28 cellular contexts compared by ENCODE assay signal in genomic region chr3:135161425-135161824, GRCh38.
"Had no signal": no experiment of that assay in that cellular context is flagged by ENCODE, and none has a peak within 500 bp of the region (broad histone marks: within the 10 kb centered on the region; RNA-seq: fewer than 3 reads in every experiment).

No MANE protein-coding gene starts in this region.

- H3K36me3 ChIP-seq: breast epithelium, SJSA1 had no signal

- H3K9me3 ChIP-seq: breast epithelium, SJSA1 had no signal

- H3K27ac ChIP-seq: breast epithelium, RWPE1, SJSA1 had no signal

- H3K4me1 Mint-ChIP-seq: activated B cell treated with CpG ODN at 0.5 μM for 24 hours; activated CD4-positive, alpha-beta T cell treated with anti-CD3 and anti-CD28 coated beads, Interleukin-2, amount 10 ng/mL, durations not matched to agents 24 days and 14 days; activated CD8-positive, alpha-beta memory T cell treated with anti-CD3 and anti-CD28 coated beads, Interleukin-2, amount 10 ng/mL, durations not matched to agents 7 days and 5 days; activated naive CD4-positive, alpha-beta T cell treated with anti-CD3 and anti-CD28 coated beads, Interleukin-2, amount 50 U/mL, for 24 hours had no signal

- H3K4me3 Mint-ChIP-seq: activated B cell treated with CpG ODN at 0.5 μM for 24 hours; activated CD4-positive, alpha-beta T cell treated with anti-CD3 and anti-CD28 coated beads, Interleukin-2, amount 10 ng/mL, durations not matched to agents 24 days and 14 days; activated CD8-positive, alpha-beta memory T cell treated with anti-CD3 and anti-CD28 coated beads, Interleukin-2, amount 10 ng/mL, durations not matched to agents 7 days and 5 days; activated naive CD4-positive, alpha-beta T cell treated with anti-CD3 and anti-CD28 coated beads, Interleukin-2, amount 50 U/mL, for 24 hours; activated T-cell treated with anti-CD3 and anti-CD28 coated beads, Interleukin-2, amount 50 U/mL, for 24 hours; activated T-helper 1 cell treated with anti-CD3 and anti-CD28 coated beads, Interleukin-12 subunit alpha, Interleukin-12 subunit beta, Interleukin-2, Interleukin-4 antibody, amounts not matched to agents 30 ng/mL and 10 ng/mL and 1 ng/mL, durations not matched to agents 14 hours and 24 hours and 36 hours; T-helper 1 cell treated with Interleukin-12 subunit alpha and Interleukin-12 subunit beta and Interleukin-4 antibody, amounts not matched to agents 30 μg/mL and 1 μg/mL, for 36 hours had no signal

- H3K27me3 ChIP-seq: breast epithelium had no signal

- DNase-seq: activated B cell treated with CpG ODN at 0.5 μM for 24 hours; activated CD4-positive, alpha-beta T cell treated with anti-CD3 and anti-CD28 coated beads for 1 hour; activated CD4-positive, alpha-beta T cell treated with anti-CD3 and anti-CD28 coated beads, Interleukin-2, amount 10 ng/mL, durations not matched to agents 24 days and 14 days; activated CD4-positive, alpha-beta T cell treated with anti-CD3 and anti-CD28 coated beads, Interleukin-2, amount 50 U/mL, for 48 hours; activated CD8-positive, alpha-beta memory T cell treated with anti-CD3 and anti-CD28 coated beads, Interleukin-2, amount 10 ng/mL, durations not matched to agents 7 days and 5 days; activated effector memory CD4-positive, alpha-beta T cell treated with Interleukin-2 at 50 U/mL for 16 hours; activated naive CD4-positive, alpha-beta T cell; activated T-cell treated with anti-CD3 and anti-CD28 coated beads, Interleukin-2, amount 50 U/mL, for 24 hours; aorta; caudate nucleus; Kasumi-1; NCI-H1105 treated with DMSO at 0.1 percent for 48 hours; NCI-H1436 treated with DMSO at 0.1 percent for 48 hours; NCI-H187; NCI-H2081; NCI-H226; NCI-H526 treated with DMSO at 0.1 percent for 48 hours; NCI-H82; OCI-M1; SHP77 had no signal

- H3K4me1 ChIP-seq: breast epithelium, SJSA1 had no signal

- H3K4me3 ChIP-seq: breast epithelium, SJSA1 had no signal

- H3K36me3 Mint-ChIP-seq: activated CD8-positive, alpha-beta memory T cell treated with anti-CD3 and anti-CD28 coated beads, Interleukin-2, amount 10 ng/mL, durations not matched to agents 7 days and 5 days; activated naive CD4-positive, alpha-beta T cell treated with anti-CD3 and anti-CD28 coated beads, Interleukin-2, amount 50 U/mL, for 24 hours had no signal

- H3K27me3 Mint-ChIP-seq: activated B cell treated with CpG ODN at 0.5 μM for 24 hours; activated CD4-positive, alpha-beta T cell treated with anti-CD3 and anti-CD28 coated beads, Interleukin-2, amount 10 ng/mL, durations not matched to agents 24 days and 14 days; activated naive CD4-positive, alpha-beta T cell treated with anti-CD3 and anti-CD28 coated beads, Interleukin-2, amount 50 U/mL, for 24 hours; activated T-cell treated with anti-CD3 and anti-CD28 coated beads, Interleukin-2, amount 50 U/mL, for 24 hours had no signal

- H3K27ac Mint-ChIP-seq: activated B cell treated with CpG ODN at 0.5 μM for 24 hours; activated CD4-positive, alpha-beta T cell treated with anti-CD3 and anti-CD28 coated beads, Interleukin-2, amount 10 ng/mL, durations not matched to agents 24 days and 14 days; activated CD8-positive, alpha-beta memory T cell treated with anti-CD3 and anti-CD28 coated beads, Interleukin-2, amount 10 ng/mL, durations not matched to agents 7 days and 5 days; activated naive CD4-positive, alpha-beta T cell treated with anti-CD3 and anti-CD28 coated beads, Interleukin-2, amount 50 U/mL, for 24 hours; activated T-cell treated with anti-CD3 and anti-CD28 coated beads, Interleukin-2, amount 50 U/mL, for 24 hours; activated T-helper 1 cell treated with anti-CD3 and anti-CD28 coated beads, Interleukin-12 subunit alpha, Interleukin-12 subunit beta, Interleukin-2, Interleukin-4 antibody, amounts not matched to agents 30 ng/mL and 10 ng/mL and 1 ng/mL, durations not matched to agents 14 hours and 24 hours and 36 hours; T-helper 1 cell treated with Interleukin-12 subunit alpha and Interleukin-12 subunit beta and Interleukin-4 antibody, amounts not matched to agents 30 μg/mL and 1 μg/mL, for 36 hours had no signal

- H3K9me3 Mint-ChIP-seq: activated B cell treated with CpG ODN at 0.5 μM for 24 hours; activated CD4-positive, alpha-beta T cell treated with anti-CD3 and anti-CD28 coated beads, Interleukin-2, amount 10 ng/mL, durations not matched to agents 24 days and 14 days; activated T-cell treated with anti-CD3 and anti-CD28 coated beads, Interleukin-2, amount 50 U/mL, for 24 hours; activated T-helper 1 cell treated with anti-CD3 and anti-CD28 coated beads, Interleukin-12 subunit alpha, Interleukin-12 subunit beta, Interleukin-2, Interleukin-4 antibody, amounts not matched to agents 30 ng/mL and 10 ng/mL and 1 ng/mL, durations not matched to agents 14 hours and 24 hours and 36 hours; T-helper 1 cell treated with Interleukin-12 subunit alpha and Interleukin-12 subunit beta and Interleukin-4 antibody, amounts not matched to agents 30 μg/mL and 1 μg/mL, for 36 hours had no signal

- ATAC-seq: activated CD8-positive, alpha-beta memory T cell treated with anti-CD3 and anti-CD28 coated beads, Interleukin-2, amount 10 ng/mL, durations not matched to agents 7 days and 5 days; Panc1; SK-N-SH treated with all-trans-retinoic acid at 6 μM for 48 hours had no signal
